Comparison of ENCODE assay signal across 1 cellular context in the genomic region with DNA sequence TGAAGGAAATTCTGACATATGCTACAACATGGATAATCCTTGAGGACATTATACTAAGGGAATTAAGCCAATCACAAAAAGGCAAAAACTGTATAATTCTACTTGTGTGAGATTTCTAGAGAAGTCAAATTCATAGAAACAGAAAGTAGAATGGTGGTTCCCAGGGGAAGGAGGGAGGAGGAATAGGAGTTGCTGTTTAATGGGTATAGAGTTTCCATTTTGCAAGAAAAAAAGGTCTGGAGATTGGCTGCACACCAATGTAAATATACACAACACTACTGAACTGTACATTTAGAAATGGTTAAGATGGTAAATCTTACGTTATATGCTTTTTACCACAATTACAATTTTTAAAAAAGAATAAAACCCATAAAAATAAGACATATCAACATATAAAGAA.
TF ChIP-seq lines count a peak whose summit lies in the region.

No MANE protein-coding gene starts in this region.

TF ChIP-seq in IMR-90, 13 proteins besides CTCF, POLR2A, EP300 and RAD21:
- TF ChIP-seq SMC3 (IDR thresholded peaks at IDR 0.05; ENCODE audit: low read depth, low read length) (no peak), CEBPB (IDR thresholded peaks at IDR 0.05; ENCODE audit: low read depth, low read length) (no peak), MAFK (IDR thresholded peaks at IDR 0.05; ENCODE audit: low read depth, low read length) (no peak), RFX5 (IDR thresholded peaks at IDR 0.05; ENCODE audit: low read depth, low read length) (no peak), NFE2L2 (IDR thresholded peaks at IDR 0.05; ENCODE audit: low read depth, low read length) (no peak), RCOR1 (IDR thresholded peaks at IDR 0.05; ENCODE audit: insufficient replicate concordance, low read length) (no peak), FOS (IDR thresholded peaks at IDR 0.05; ENCODE audit: low read depth, low read length) (no peak)
- TF ChIP-seq, protein P1, sequence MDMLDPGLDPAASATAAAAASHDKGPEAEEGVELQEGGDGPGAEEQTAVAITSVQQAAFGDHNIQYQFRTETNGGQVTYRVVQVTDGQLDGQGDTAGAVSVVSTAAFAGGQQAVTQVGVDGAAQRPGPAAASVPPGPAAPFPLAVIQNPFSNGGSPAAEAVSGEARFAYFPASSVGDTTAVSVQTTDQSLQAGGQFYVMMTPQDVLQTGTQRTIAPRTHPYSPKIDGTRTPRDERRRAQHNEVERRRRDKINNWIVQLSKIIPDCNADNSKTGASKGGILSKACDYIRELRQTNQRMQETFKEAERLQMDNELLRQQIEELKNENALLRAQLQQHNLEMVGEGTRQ (IDR thresholded peaks at IDR 0.05; ENCODE audit: low read depth, low read length) = no peak
TF ChIP-seq in IMR-90: peak in this region for 0.
